8 cellular contexts compared by ENCODE assay signal in genomic region chr19:1875646-1876493, GRCh38. TPM values are rescaled to one million over a fixed set of nuclear protein-coding genes. Genes with fewer than 3 reads are reported as not detected.
DNase-seq lines count a peak whose midpoint lies in the region; ATAC-seq lines count a peak whose summit lies in the region.

No MANE protein-coding gene starts in this region.

- ATAC-seq in GM21737 (IDR thresholded peaks at IDR 0.05; ENCODE audit: unreplicated experiment) = peak; percentile 74
- ATAC-seq in natural killer cell treated with Interleukin-12 subunit alpha and Interleukin-12 subunit beta and Interleukin-15 and Interleukin-18, amount 100 ng/mL, for 72 hours = peak; percentile 96
- ATAC-seq in stimulated activated naive CD8-positive, alpha-beta T cell treated with anti-CD3 and anti-CD28 coated beads, Interleukin-15, Interleukin-2, amounts not matched to agents 100 U/mL and 50 U/mL, for 24 hours = peak; percentile 93

- H2AFZ ChIP-seq in Karpas-422 (ENCODE audit: low read length) = no peak overlapping the region

- intact Hi-C loops in activated T-helper 2 cell treated with anti-CD3 and anti-CD28 coated beads, Interferon-gamma antibody, Interleukin-2, Interleukin-4, amounts not matched to agents 10 μg/mL and 5 μg/mL and 100 μg/mL, durations not matched to agents 14 hours and 24 hours and 36 hours (cut with micrococcal nuclease) = loop anchor here (5.0 kb wide), 1 partner anchor 206 kb away; no protein-coding TSS in a partner anchor

- peaks cover 12% of the 10 kb centered on the region for H3K4me1 Mint-ChIP-seq in activated T-helper 2 cell treated with anti-CD3 and anti-CD28 coated beads, Interferon-gamma antibody, Interleukin-2, Interleukin-4, amounts not matched to agents 10 μg/mL and 5 μg/mL and 100 μg/mL, durations not matched to agents 14 hours and 24 hours and 36 hours (ENCODE audit: low read depth)
- H3K4me1 Mint-ChIP-seq in natural killer cell treated with Interleukin-12 subunit alpha and Interleukin-12 subunit beta and Interleukin-15 and Interleukin-18, amount 100 ng/mL, for 72 hours (ENCODE audit: low read depth in 2 of 2) = peaks cover 27 to 31% of the 10 kb centered on the region in 2 donors

- no peaks in the 10 kb centered on the region for H3K27me3 ChIP-seq in Karpas-422 (ENCODE audit: low read length)

- H3K4me3 Mint-ChIP-seq in activated T-helper 2 cell treated with anti-CD3 and anti-CD28 coated beads, Interferon-gamma antibody, Interleukin-2, Interleukin-4, amounts not matched to agents 10 μg/mL and 5 μg/mL and 100 μg/mL, durations not matched to agents 14 hours and 24 hours and 36 hours (ENCODE audit: low read depth) = peak overlapping the region; percentile 99
- H3K4me3 Mint-ChIP-seq in natural killer cell treated with Interleukin-12 subunit alpha and Interleukin-12 subunit beta and Interleukin-15 and Interleukin-18, amount 100 ng/mL, for 72 hours = peak overlapping the region; percentile 95

- peak overlapping the region; percentile 95 for H3K27ac Mint-ChIP-seq in activated T-helper 2 cell treated with anti-CD3 and anti-CD28 coated beads, Interferon-gamma antibody, Interleukin-2, Interleukin-4, amounts not matched to agents 10 μg/mL and 5 μg/mL and 100 μg/mL, durations not matched to agents 14 hours and 24 hours and 36 hours
- H3K27ac Mint-ChIP-seq in natural killer cell treated with Interleukin-12 subunit alpha and Interleukin-12 subunit beta and Interleukin-15 and Interleukin-18, amount 100 ng/mL, for 72 hours = peak overlapping the region; percentile 74 to 94

- peak overlapping the region; percentile 94 for H3K9ac ChIP-seq in Karpas-422 (ENCODE audit: low read length)

- H3K9me3 Mint-ChIP-seq in activated T-helper 2 cell treated with anti-CD3 and anti-CD28 coated beads, Interferon-gamma antibody, Interleukin-2, Interleukin-4, amounts not matched to agents 10 μg/mL and 5 μg/mL and 100 μg/mL, durations not matched to agents 14 hours and 24 hours and 36 hours = no peaks in the 10 kb centered on the region
- H3K9me3 Mint-ChIP-seq in natural killer cell treated with Interleukin-12 subunit alpha and Interleukin-12 subunit beta and Interleukin-15 and Interleukin-18, amount 100 ng/mL, for 72 hours = no peaks in the 10 kb centered on the region

- H3K36me3 ChIP-seq in Karpas-422 (ENCODE audit: insufficient read depth, low read length) = no peaks in the 10 kb centered on the region; the same call in 1 of the 2 replicates

- peak overlapping the region; percentile 89 for H3K4me2 ChIP-seq in Karpas-422 (ENCODE audit: low read depth, low read length, poor library complexity, severe bottlenecking)

- H3K36me3 Mint-ChIP-seq in activated T-helper 2 cell treated with anti-CD3 and anti-CD28 coated beads, Interferon-gamma antibody, Interleukin-2, Interleukin-4, amounts not matched to agents 10 μg/mL and 5 μg/mL and 100 μg/mL, durations not matched to agents 14 hours and 24 hours and 36 hours (ENCODE audit: low read depth) = peaks cover 26% of the 10 kb centered on the region
- no peaks in the 10 kb centered on the region for H3K36me3 Mint-ChIP-seq in natural killer cell treated with Interleukin-12 subunit alpha and Interleukin-12 subunit beta and Interleukin-15 and Interleukin-18, amount 100 ng/mL, for 72 hours

- H3K27ac ChIP-seq in Karpas-422 (ENCODE audit: low read length) = peak overlapping the region; percentile 43; the same call in 1 of the 2 replicates

- peak overlapping the region; percentile 93 for H3K4me3 ChIP-seq in Karpas-422 (ENCODE audit: low read length)

- peaks cover 55% of the 10 kb centered on the region for H3K79me2 ChIP-seq in Karpas-422 (ENCODE audit: low read length)

- peaks cover 31% of the 10 kb centered on the region; the same call in 1 of the 2 replicates for H4K20me1 ChIP-seq in Karpas-422 (ENCODE audit: insufficient read depth, low read depth, low read length)

- H3K27me3 Mint-ChIP-seq in activated T-helper 2 cell treated with anti-CD3 and anti-CD28 coated beads, Interferon-gamma antibody, Interleukin-2, Interleukin-4, amounts not matched to agents 10 μg/mL and 5 μg/mL and 100 μg/mL, durations not matched to agents 14 hours and 24 hours and 36 hours (ENCODE audit: low read depth) = no peaks in the 10 kb centered on the region
- no peaks in the 10 kb centered on the region for H3K27me3 Mint-ChIP-seq in natural killer cell treated with Interleukin-12 subunit alpha and Interleukin-12 subunit beta and Interleukin-15 and Interleukin-18, amount 100 ng/mL, for 72 hours

- H3K9me2 ChIP-seq in Karpas-422 (replicated peaks; ENCODE audit: insufficient read depth, low read length) = no peaks in the 10 kb centered on the region

- H3K4me1 ChIP-seq in Karpas-422 (ENCODE audit: low read length) = peaks cover 18% of the 10 kb centered on the region

- no peaks in the 10 kb centered on the region for H3K9me3 ChIP-seq in Karpas-422 (ENCODE audit: low read length)

- DNase-seq in DMS79 (lab: John Stamatoyannopoulos, UW) (peak; percentile 71), Karpas-422 (peak; percentile 97), RKO (ENCODE audit: low spot score) (peak; percentile 95), fibroblast of peridontal ligament (ENCODE audit: extremely low read depth) (peak; percentile 73)
- peak; percentile 86 for DNase-seq in activated T-helper 2 cell treated with anti-CD3 and anti-CD28 coated beads, Interferon-gamma antibody, Interleukin-2, Interleukin-4, amounts not matched to agents 10 μg/mL and 5 μg/mL and 100 μg/mL, durations not matched to agents 14 hours and 24 hours and 36 hours (ENCODE audit: low spot score)
- peak; percentile 94 for DNase-seq in natural killer cell treated with Interleukin-12 subunit alpha and Interleukin-12 subunit beta and Interleukin-15 and Interleukin-18, amount 100 ng/mL, for 72 hours (ENCODE audit: low spot score)
- DNase-seq in stimulated activated naive CD8-positive, alpha-beta T cell treated with anti-CD3 and anti-CD28 coated beads, Interleukin-15, Interleukin-2, amounts not matched to agents 100 U/mL and 50 U/mL, for 24 hours = peak; percentile 93

RNA-seq across cellular contexts. Expression of gene ABHD17A, which starts 9.4 kb away (rescaled TPM):
- 52.5 and 110 TPM in 2 replicates for total RNA-seq in Karpas-422 (2014; rRNA removed; shearing (Covaris generic); ENCODE audit: low replicate concordance)
- 100 and 102 TPM in 2 replicates for total RNA-seq in activated T-helper 2 cell treated with anti-CD3 and anti-CD28 coated beads, Interferon-gamma antibody, Interleukin-2, Interleukin-4, amounts not matched to agents 10 μg/mL and 5 μg/mL and 100 μg/mL, durations not matched to agents 14 hours and 24 hours and 36 hours
- total RNA-seq in natural killer cell treated with Interleukin-12 subunit alpha and Interleukin-12 subunit beta and Interleukin-15 and Interleukin-18, amount 100 ng/mL, for 72 hours = 100 to 1,000 TPM; 127 to 132 TPM

RNA-seq across cellular contexts. Expression of gene KLF16, which starts 12.5 kb away (rescaled TPM):
- 12.8 and 13.2 TPM in 2 replicates for total RNA-seq in Karpas-422 (2014; rRNA removed; shearing (Covaris generic); ENCODE audit: low replicate concordance)
- total RNA-seq in activated T-helper 2 cell treated with anti-CD3 and anti-CD28 coated beads, Interferon-gamma antibody, Interleukin-2, Interleukin-4, amounts not matched to agents 10 μg/mL and 5 μg/mL and 100 μg/mL, durations not matched to agents 14 hours and 24 hours and 36 hours = 31.2 and 32.1 TPM in 2 replicates
- total RNA-seq in natural killer cell treated with Interleukin-12 subunit alpha and Interleukin-12 subunit beta and Interleukin-15 and Interleukin-18, amount 100 ng/mL, for 72 hours = 10 to 100 TPM; 18.0 to 49.8 TPM

RNA-seq across cellular contexts. Expression of gene REXO1, which starts 27.6 kb away (rescaled TPM):
- 15.7 and 16.3 TPM in 2 replicates for total RNA-seq in Karpas-422 (2014; rRNA removed; shearing (Covaris generic); ENCODE audit: low replicate concordance)
- total RNA-seq in activated T-helper 2 cell treated with anti-CD3 and anti-CD28 coated beads, Interferon-gamma antibody, Interleukin-2, Interleukin-4, amounts not matched to agents 10 μg/mL and 5 μg/mL and 100 μg/mL, durations not matched to agents 14 hours and 24 hours and 36 hours = 55.2 and 56.6 TPM in 2 replicates
- 100 to 1,000 TPM in 1 of 2 donors, 10 to 100 TPM in 1; 69.1 to 103 TPM for total RNA-seq in natural killer cell treated with Interleukin-12 subunit alpha and Interleukin-12 subunit beta and Interleukin-15 and Interleukin-18, amount 100 ng/mL, for 72 hours

RNA-seq across cellular contexts. Expression of gene ADAT3, which starts 29.3 kb away (rescaled TPM):
- total RNA-seq in Karpas-422 (2014; rRNA removed; shearing (Covaris generic); ENCODE audit: low replicate concordance) = 1.2 and 5.2 TPM in 2 replicates
- 9.1 and 9.9 TPM in 2 replicates for total RNA-seq in activated T-helper 2 cell treated with anti-CD3 and anti-CD28 coated beads, Interferon-gamma antibody, Interleukin-2, Interleukin-4, amounts not matched to agents 10 μg/mL and 5 μg/mL and 100 μg/mL, durations not matched to agents 14 hours and 24 hours and 36 hours
- total RNA-seq in natural killer cell treated with Interleukin-12 subunit alpha and Interleukin-12 subunit beta and Interleukin-15 and Interleukin-18, amount 100 ng/mL, for 72 hours = 10 to 100 TPM in 1 of 2 donors, 1 to 10 TPM in 1; 7.5 to 13.3 TPM

RNA-seq across cellular contexts. Expression of gene SCAMP4, which starts 29.3 kb away (rescaled TPM):
- 18.4 and 23.8 TPM in 2 replicates for total RNA-seq in Karpas-422 (2014; rRNA removed; shearing (Covaris generic); ENCODE audit: low replicate concordance)
- 35.9 and 37.9 TPM in 2 replicates for total RNA-seq in activated T-helper 2 cell treated with anti-CD3 and anti-CD28 coated beads, Interferon-gamma antibody, Interleukin-2, Interleukin-4, amounts not matched to agents 10 μg/mL and 5 μg/mL and 100 μg/mL, durations not matched to agents 14 hours and 24 hours and 36 hours
- 10 to 100 TPM; 34.8 to 66.2 TPM for total RNA-seq in natural killer cell treated with Interleukin-12 subunit alpha and Interleukin-12 subunit beta and Interleukin-15 and Interleukin-18, amount 100 ng/mL, for 72 hours

Comparison
In these comparisons a context has a peak if more than half of its experiments do, and no peak if none do; other contexts are left out.
1. Peak in every context shown above with its lines: DNase-seq, ATAC-seq, H3K4me3 ChIP-seq and H3K27ac ChIP-seq.